In the genomic region with DNA sequence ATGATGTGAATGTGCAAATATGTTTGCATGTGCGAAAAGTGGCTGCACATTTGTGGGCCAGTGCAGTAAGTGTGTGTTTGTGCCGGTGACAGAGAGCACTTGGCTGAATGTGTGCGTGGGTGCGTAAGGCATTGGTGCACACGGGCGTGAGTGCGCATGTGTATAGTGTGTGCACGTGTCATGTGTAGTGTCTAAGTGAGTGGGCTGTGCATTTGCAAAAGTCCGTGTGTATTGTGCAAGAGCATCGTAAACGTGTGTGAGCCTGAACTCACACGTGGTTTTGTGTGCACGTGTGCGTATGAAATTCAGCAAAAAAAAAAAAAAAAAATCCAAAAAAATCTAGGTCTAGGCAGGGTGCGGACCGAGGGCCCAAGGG, we compare ENCODE assay signal across 8 cellular contexts. TPM values are rescaled to one million over a fixed set of nuclear protein-coding genes. Genes with fewer than 3 reads are reported as not detected.
DNase-seq lines count a peak whose midpoint lies in the region; ATAC-seq and TF ChIP-seq lines count a peak whose summit lies in the region.

No MANE protein-coding gene starts in this region.

- H3K36me3 Mint-ChIP-seq in nephron (ENCODE audit: low read depth) = no peaks in the 10 kb centered on the region

- TF ChIP-seq CTCF in astrocyte of the cerebellum (IDR thresholded peaks at IDR 0.05; ENCODE audit: low read depth, low read length, missing control alignments) (no peak), nephron (IDR thresholded peaks at IDR 0.05; ENCODE audit: unreplicated experiment in 3 of 3) (no peak)

- H3K27me3 Mint-ChIP-seq in nephron (ENCODE audit: low read depth) = peaks cover 93% of the 10 kb centered on the region

- H3K27ac Mint-ChIP-seq in nephron = peak overlapping the region in 2 of 3 experiments; percentile 21 to 75

- in situ Hi-C loops in astrocyte of the cerebellum (cut with HindIII; ENCODE audit: low sequenced_read_pairs) (no loop called here), G401 (cut with HindIII; ENCODE audit: low sequenced_read_pairs) (no loop called here)

- DNase-seq in astrocyte of the cerebellum (ENCODE audit: low read depth) (no peak), cerebellar nuclear complex (lab: John Stamatoyannopoulos, UW) (no peak), G401 (ENCODE audit: low spot score) (no peak), DMS 273 (lab: John Stamatoyannopoulos, UW; ENCODE audit: unreplicated experiment) (no peak), DMS 273 treated with DMSO at 0.1 percent for 48 hours (lab: John Stamatoyannopoulos, UW) (no peak)

- ATAC-seq in GM18520 (IDR thresholded peaks at IDR 0.05; ENCODE audit: unreplicated experiment) = peak; percentile 1
- peak; percentile 18 for ATAC-seq in HG03045 (IDR thresholded peaks at IDR 0.05; ENCODE audit: unreplicated experiment)

- peaks cover 45% of the 10 kb centered on the region for H3K4me1 Mint-ChIP-seq in nephron

- H3K4me3 ChIP-seq in astrocyte of the cerebellum (ENCODE audit: low read depth, low read length) = peak overlapping the region; percentile 31

- no peaks in the 10 kb centered on the region for H3K9me3 Mint-ChIP-seq in nephron

- peak overlapping the region; percentile 87 to 89 (median 88) for H3K4me3 Mint-ChIP-seq in nephron

RNA-seq across cellular contexts. Expression of a gene that starts 6.5 kb away (rescaled TPM):
- not detected in 2 replicates for total RNA-seq in G401 (2014; rRNA removed; shearing (Covaris generic))
